In the genomic region with DNA sequence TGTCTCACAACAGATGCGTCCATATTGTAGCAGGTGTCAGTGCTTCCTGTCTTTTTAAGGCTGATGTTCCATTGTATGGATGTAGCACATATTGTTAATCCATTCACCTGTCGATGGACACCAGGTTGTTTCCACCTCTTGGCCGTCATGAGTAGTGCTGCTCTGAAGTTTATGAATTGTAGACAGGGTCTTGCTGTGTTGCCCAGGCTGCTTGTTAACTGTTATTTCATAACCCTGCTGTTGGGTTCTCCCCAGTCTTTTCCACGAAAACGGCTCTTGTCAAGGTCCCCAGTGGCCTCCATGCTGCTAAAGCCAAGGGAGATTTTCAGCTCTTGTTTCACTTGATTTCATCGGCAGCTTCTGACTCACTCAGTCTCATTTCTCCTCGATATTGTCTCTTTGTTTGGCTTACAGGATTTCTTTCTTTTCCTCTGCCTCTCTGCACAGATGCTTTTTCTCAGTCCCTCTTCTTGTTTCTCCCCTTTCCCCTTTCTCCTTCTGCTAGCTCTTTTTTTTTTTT, we compare ENCODE assay signal across 24 cellular contexts. TPM values are rescaled to one million over a fixed set of nuclear protein-coding genes. Genes with fewer than 3 reads are reported as not detected.
"Had no signal": no experiment of that assay in that cellular context is flagged by ENCODE, and none has a peak within 500 bp of the region (broad histone marks: within the 10 kb centered on the region; RNA-seq: fewer than 3 reads in every experiment).

No MANE protein-coding gene starts in this region.

- H3K4me3 ChIP-seq: cardiac muscle cell, gastrocnemius medialis, heart left ventricle, thyroid gland had no signal

- H3K36me3 Mint-ChIP-seq: activated CD4-positive, alpha-beta memory T cell treated with anti-CD3 and anti-CD28 coated beads for 36 hours; activated naive CD8-positive, alpha-beta T cell treated with anti-CD3 and anti-CD28 coated beads for 36 hours; mesothelial cell of epicardium; natural killer cell treated with Interleukin-12 subunit alpha and Interleukin-12 subunit beta and Interleukin-15 and Interleukin-18, amount 100 ng/mL, for 72 hours; stimulated activated effector memory CD8-positive, alpha-beta T cell treated with anti-CD3 and anti-CD28 coated beads, Interleukin-12 subunit alpha, Interleukin-12 subunit beta, amount 100 ng/mL, for 72 hours had no signal

- H3K4me3 Mint-ChIP-seq: activated CD4-positive, alpha-beta memory T cell treated with anti-CD3 and anti-CD28 coated beads for 36 hours; activated CD4-positive, alpha-beta T cell treated with anti-CD3 and anti-CD28 coated beads for 36 hours; activated naive CD8-positive, alpha-beta T cell treated with anti-CD3 and anti-CD28 coated beads for 36 hours; activated T-helper 17 cell treated with anti-CD3 and anti-CD28 coated beads, Interleukin-2, amount 50 U/mL, for 72 hours; mesothelial cell of epicardium; natural killer cell treated with Interleukin-12 subunit alpha and Interleukin-12 subunit beta and Interleukin-15 and Interleukin-18, amount 100 ng/mL, for 72 hours; stimulated activated effector memory CD8-positive, alpha-beta T cell treated with anti-CD3 and anti-CD28 coated beads, Interleukin-12 subunit alpha, Interleukin-12 subunit beta, amount 100 ng/mL, for 72 hours had no signal

- H3K4me1 ChIP-seq: parathyroid adenoma had no signal

- H3K9me3 ChIP-seq: gastrocnemius medialis, heart left ventricle, neutrophil, thyroid gland had no signal

- H3K4me1 Mint-ChIP-seq: activated naive CD8-positive, alpha-beta T cell treated with anti-CD3 and anti-CD28 coated beads for 36 hours; activated T-helper 17 cell treated with anti-CD3 and anti-CD28 coated beads, Interleukin-2, amount 50 U/mL, for 72 hours had no signal

- FAIRE-seq: kidney had no signal

- ATAC-seq: activated CD4-positive, alpha-beta T cell treated with anti-CD3 and anti-CD28 coated beads for 36 hours; activated T-helper 17 cell treated with anti-CD3 and anti-CD28 coated beads, Interleukin-2, amount 50 U/mL, for 72 hours; gastrocnemius medialis; heart left ventricle; left lobe of liver; natural killer cell treated with Interleukin-12 subunit alpha and Interleukin-12 subunit beta and Interleukin-15 and Interleukin-18, amount 100 ng/mL, for 72 hours; sciatic nerve; stimulated activated effector memory CD8-positive, alpha-beta T cell treated with anti-CD3 and anti-CD28 coated beads, Interleukin-12 subunit alpha, Interleukin-12 subunit beta, amount 100 ng/mL, for 72 hours had no signal

- H3K27ac ChIP-seq: cardiac muscle cell, epithelial cell of prostate, gastrocnemius medialis, heart left ventricle, neutrophil, parathyroid adenoma, thyroid gland, WERI-Rb-1 had no signal

- H3K9me3 Mint-ChIP-seq: activated CD4-positive, alpha-beta memory T cell treated with anti-CD3 and anti-CD28 coated beads for 36 hours; activated naive CD8-positive, alpha-beta T cell treated with anti-CD3 and anti-CD28 coated beads for 36 hours; activated T-helper 17 cell treated with anti-CD3 and anti-CD28 coated beads, Interleukin-2, amount 50 U/mL, for 72 hours; mesothelial cell of epicardium; natural killer cell treated with Interleukin-12 subunit alpha and Interleukin-12 subunit beta and Interleukin-15 and Interleukin-18, amount 100 ng/mL, for 72 hours; stimulated activated effector memory CD8-positive, alpha-beta T cell treated with anti-CD3 and anti-CD28 coated beads, Interleukin-12 subunit alpha, Interleukin-12 subunit beta, amount 100 ng/mL, for 72 hours had no signal

- H3K27me3 ChIP-seq: gastrocnemius medialis, thyroid gland had no signal

- H3K27ac Mint-ChIP-seq: activated CD4-positive, alpha-beta memory T cell treated with anti-CD3 and anti-CD28 coated beads for 36 hours; activated CD4-positive, alpha-beta T cell treated with anti-CD3 and anti-CD28 coated beads for 36 hours; activated naive CD8-positive, alpha-beta T cell treated with anti-CD3 and anti-CD28 coated beads for 36 hours; activated T-helper 17 cell treated with anti-CD3 and anti-CD28 coated beads, Interleukin-2, amount 50 U/mL, for 72 hours; mesothelial cell of epicardium; natural killer cell treated with Interleukin-12 subunit alpha and Interleukin-12 subunit beta and Interleukin-15 and Interleukin-18, amount 100 ng/mL, for 72 hours; stimulated activated effector memory CD8-positive, alpha-beta T cell treated with anti-CD3 and anti-CD28 coated beads, Interleukin-12 subunit alpha, Interleukin-12 subunit beta, amount 100 ng/mL, for 72 hours had no signal

- H3K79me2 ChIP-seq: parathyroid adenoma had no signal

- H3K36me3 ChIP-seq: cardiac muscle cell, gastrocnemius medialis, heart left ventricle, neutrophil, thyroid gland, WERI-Rb-1 had no signal

- DNase-seq: activated CD4-positive, alpha-beta memory T cell treated with anti-CD3 and anti-CD28 coated beads for 36 hours; activated CD4-positive, alpha-beta T cell treated with anti-CD3 and anti-CD28 coated beads for 36 hours; activated naive CD4-positive, alpha-beta T cell; activated naive CD8-positive, alpha-beta T cell treated with anti-CD3 and anti-CD28 coated beads for 36 hours; activated T-cell treated with anti-CD3 and anti-CD28 coated beads for 4 hours; amniotic stem cell; gastrocnemius medialis; heart left ventricle; kidney; stimulated activated CD4-positive, alpha-beta T cell treated with anti-CD3 and anti-CD28 coated beads, Interleukin-4, amount 100 ng/mL, for 24 hours; T-helper 2 cell; thyroid gland; WERI-Rb-1 had no signal

- H2AFZ ChIP-seq: parathyroid adenoma had no signal

RNA-seq across cellular contexts. Expression of gene PSD2, which starts 12.1 kb away (rescaled TPM):
- total RNA-seq: activated CD4-positive, alpha-beta memory T cell treated with anti-CD3 and anti-CD28 coated beads for 36 hours; activated CD4-positive, alpha-beta T cell treated with anti-CD3 and anti-CD28 coated beads for 36 hours; activated naive CD8-positive, alpha-beta T cell treated with anti-CD3 and anti-CD28 coated beads for 36 hours; activated T-helper 17 cell treated with anti-CD3 and anti-CD28 coated beads, Interleukin-2, amount 50 U/mL, for 72 hours; dermis microvascular lymphatic vessel endothelial cell; natural killer cell treated with Interleukin-12 subunit alpha and Interleukin-12 subunit beta and Interleukin-15 and Interleukin-18, amount 100 ng/mL, for 72 hours had no signal
